Comparison of ENCODE assay signal across 1 cellular context in genomic region chr1:111742292-111742691, GRCh38. TPM values are rescaled to one million over a fixed set of nuclear protein-coding genes. Genes with fewer than 3 reads are reported as not detected.
"Had no signal": no experiment of that assay in that cellular context is flagged by ENCODE, and none has a peak within 500 bp of the region (broad histone marks: within the 10 kb centered on the region; RNA-seq: fewer than 3 reads in every experiment).

No MANE protein-coding gene starts in this region.

RNA-seq across cellular contexts. Expression of gene INKA2, which starts 3.1 kb away (rescaled TPM):
- total RNA-seq: ascending aorta had no signal
